ENCODE assay signal across 8 cellular contexts in genomic region chr2:85133751-85134254, GRCh38. TPM values are rescaled to one million over a fixed set of nuclear protein-coding genes. Genes with fewer than 3 reads are reported as not detected.
DNase-seq lines count a peak whose midpoint lies in the region; ATAC-seq and TF ChIP-seq lines count a peak whose summit lies in the region.

No MANE protein-coding gene starts in this region.

- POLR2A ChIA-PET in activated CD4-positive, alpha-beta T cell treated with anti-CD3 and anti-CD28 coated beads for 36 hours (lab: Charles Lee), result no interaction called here

- H3K4me1 Mint-ChIP-seq in activated CD4-positive, alpha-beta T cell treated with anti-CD3 and anti-CD28 coated beads for 36 hours, result peaks cover 9% of the 10 kb centered on the region
- peaks cover 21% of the 10 kb centered on the region for H3K4me1 Mint-ChIP-seq in type B pancreatic cell (ENCODE audit: unreplicated experiment)

- CTCF ChIA-PET in activated CD4-positive, alpha-beta T cell treated with anti-CD3 and anti-CD28 coated beads for 36 hours (lab: Charles Lee), result interaction anchor here (0.5 to 0.8 kb wide), 2 partner anchors 11 to 151 kb away, joined by 3 to 4 read pairs; no protein-coding TSS in a partner anchor

- H3K9me3 Mint-ChIP-seq in activated CD4-positive, alpha-beta T cell treated with anti-CD3 and anti-CD28 coated beads for 36 hours (ENCODE audit: low read depth), result no peaks in the 10 kb centered on the region
- H3K9me3 Mint-ChIP-seq in type B pancreatic cell, result no peaks in the 10 kb centered on the region

- no peak overlapping the region for H3K27ac Mint-ChIP-seq in activated CD4-positive, alpha-beta T cell treated with anti-CD3 and anti-CD28 coated beads for 36 hours
- H3K27ac Mint-ChIP-seq in type B pancreatic cell, result no peak overlapping the region

- intact Hi-C loops in activated CD4-positive, alpha-beta T cell treated with anti-CD3 and anti-CD28 coated beads for 36 hours (cut with DNase I, micrococcal nuclease), result loop anchor here (2.0 to 5.0 kb wide), 3 partner anchors 153 to 207 kb away; no protein-coding TSS in a partner anchor

- no peak for ATAC-seq in activated CD4-positive, alpha-beta T cell treated with anti-CD3 and anti-CD28 coated beads for 36 hours

- no peaks in the 10 kb centered on the region for H3K36me3 Mint-ChIP-seq in activated CD4-positive, alpha-beta T cell treated with anti-CD3 and anti-CD28 coated beads for 36 hours (ENCODE audit: low read depth)
- peaks cover 4% of the 10 kb centered on the region for H3K36me3 Mint-ChIP-seq in type B pancreatic cell

- H3K4me3 Mint-ChIP-seq in activated CD4-positive, alpha-beta T cell treated with anti-CD3 and anti-CD28 coated beads for 36 hours, result peak overlapping the region; percentile 35
- H3K4me3 Mint-ChIP-seq in type B pancreatic cell, result peak overlapping the region; percentile 88

- DNase-seq in activated CD4-positive, alpha-beta T cell treated with anti-CD3 and anti-CD28 coated beads for 36 hours, result peak; percentile 32
- DNase-seq in activated CD4-positive, alpha-beta T cell treated with anti-CD3 and anti-CD28 coated beads for 1 hour, result no peak
- DNase-seq in SK-MEL-5 (ENCODE audit: low read depth, low spot score) (peak; percentile 26), dermis blood vessel endothelial cell (peak; percentile 60), lung microvascular endothelial cell (ENCODE audit: low read depth in 2 of 2) (peak; percentile 45 to 53), type B pancreatic cell (ENCODE audit: extremely low spot score, unreplicated experiment) (peak; percentile 77), NCI-H2081 treated with DMSO at 0.1 percent for 48 hours (lab: John Stamatoyannopoulos, UW) (no peak)
- no peak for DNase-seq in activated effector memory CD4-positive, alpha-beta T cell treated with Interleukin-2 at 50 U/mL for 16 hours

- H3K27me3 Mint-ChIP-seq in activated CD4-positive, alpha-beta T cell treated with anti-CD3 and anti-CD28 coated beads for 36 hours, result peaks cover 49% of the 10 kb centered on the region
- H3K27me3 Mint-ChIP-seq in type B pancreatic cell, result peaks cover 4% of the 10 kb centered on the region

- no peak for TF ChIP-seq CTCF in type B pancreatic cell (conservative IDR thresholded peaks at IDR 0.05)

- in situ Hi-C loops in SK-MEL-5 (cut with HindIII; ENCODE audit: low pct_unique_long_range_greater_than_20kb, low sequenced_read_pairs), result no loop called here

RNA-seq across cellular contexts. Expression of gene TCF7L1, which starts 0.6 kb away (rescaled TPM):
- under 1 TPM in 1 of 2 experiments, not detected in 1; 0.07 TPM for total RNA-seq in activated CD4-positive, alpha-beta T cell treated with anti-CD3 and anti-CD28 coated beads for 36 hours
- total RNA-seq in SK-MEL-5 (2014; rRNA removed; shearing (Covaris generic)), result 0.71 and 1.1 TPM in 2 replicates
- polyA plus RNA-seq in SK-MEL-5 (2015; cell fraction: cytosol; rRNA removed), result 5.0 and 5.9 TPM in 2 replicates
- polyA plus RNA-seq in SK-MEL-5 (2015; cell fraction: nucleus; rRNA removed), result 2.9 and 6.0 TPM in 2 replicates
- total RNA-seq in dermis blood vessel endothelial cell, result 8.5 and 12.1 TPM in 2 replicates
- total RNA-seq in lung microvascular endothelial cell, result 2.8 and 7.5 TPM in 2 replicates
- 27.4 and 32.4 TPM in 2 replicates for total RNA-seq in type B pancreatic cell (ENCODE audit: low replicate concordance)

Comparison
In these comparisons a context has a peak if more than half of its experiments do, and no peak if none do; other contexts are left out.
1. DNase-seq: peak in activated CD4-positive, alpha-beta T cell treated with anti-CD3 and anti-CD28 coated beads for 36 hours (single experiment), SK-MEL-5 (single experiment), dermis blood vessel endothelial cell (single experiment), lung microvascular endothelial cell (2 of 2) and type B pancreatic cell (single experiment); none in activated CD4-positive, alpha-beta T cell treated with anti-CD3 and anti-CD28 coated beads for 1 hour (single experiment), activated effector memory CD4-positive, alpha-beta T cell treated with Interleukin-2 at 50 U/mL for 16 hours (single experiment) and NCI-H2081 treated with DMSO at 0.1 percent for 48 hours (single experiment).